24 cellular contexts compared by ENCODE assay signal in genomic region chr18:5380581-5380980, GRCh38.
"Had no signal": no experiment of that assay in that cellular context is flagged by ENCODE, and none has a peak within 500 bp of the region (broad histone marks: within the 10 kb centered on the region; RNA-seq: fewer than 3 reads in every experiment).

No MANE protein-coding gene starts in this region.

- ATAC-seq: activated T-cell treated with anti-CD3 and anti-CD28 coated beads, Interleukin-2, amount 50 U/mL, for 4 hours; activated T-helper 17 cell treated with anti-CD3 and anti-CD28 coated beads, Interleukin-2, amount 50 U/mL, for 72 hours had no signal

- FAIRE-seq: astrocyte, RCC 7860 had no signal

- DNase-seq: activated CD4-positive, alpha-beta memory T cell treated with anti-CD3 and anti-CD28 coated beads for 36 hours; activated CD4-positive, alpha-beta T cell treated with anti-CD3 and anti-CD28 coated beads, Interleukin-2, amount 10 ng/mL, durations not matched to agents 7 days and 5 days; activated CD4-positive, CD25-positive, alpha-beta regulatory T cell; activated CD8-positive, alpha-beta memory T cell treated with anti-CD3 and anti-CD28 coated beads for 24 hours; activated gamma-delta T cell; activated naive CD4-positive, alpha-beta T cell treated with anti-CD3 and anti-CD28 coated beads for 36 hours; activated T-cell treated with anti-CD3 and anti-CD28 coated beads, Interleukin-2, amount 50 U/mL, for 4 hours; amygdala; Kasumi-1; KBM-7; NCI-H1105 treated with DMSO at 0.1 percent for 48 hours; NCI-H1436 treated with DMSO at 0.1 percent for 48 hours; NCI-H187; NCI-H2081; NCI-H2171; NCI-H2227 treated with DMSO at 0.1 percent for 48 hours; NCI-H446 treated with DMSO at 0.1 percent for 48 hours; NCI-H524 treated with DMSO at 0.1 percent for 48 hours; NCI-H774; NK-92 treated with Interleukin-12 subunit alpha and Interleukin-12 subunit beta, amount 100 ng/mL, for 24 hours; SHP77 had no signal
